15 cellular contexts compared by ENCODE assay signal in the genomic region with DNA sequence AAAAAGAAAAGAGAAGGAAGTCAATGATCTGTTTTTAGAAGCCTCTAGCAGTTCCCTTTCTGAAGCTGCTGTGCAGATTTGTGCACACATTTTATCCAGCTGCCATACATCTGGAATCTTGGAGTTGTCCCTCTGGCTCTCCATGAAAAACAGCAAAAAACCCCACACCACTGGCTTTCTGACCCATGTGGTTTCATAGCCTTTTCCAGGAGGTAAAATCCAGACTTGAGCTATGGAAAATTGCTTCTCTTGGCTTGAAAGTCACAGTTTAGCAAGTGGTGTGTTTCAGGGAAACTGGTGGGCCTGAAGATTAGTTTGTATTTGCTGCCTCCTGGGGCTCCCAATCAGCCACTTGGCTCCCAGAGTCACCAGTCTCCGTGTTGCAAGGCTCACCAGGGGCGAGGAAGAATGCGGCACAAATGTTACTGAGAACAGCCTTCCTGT. TPM values are rescaled to one million over a fixed set of nuclear protein-coding genes. Genes with fewer than 3 reads are reported as not detected.
DNase-seq lines count a peak whose midpoint lies in the region; ATAC-seq lines count a peak whose summit lies in the region.
"Had no signal": no experiment of that assay in that cellular context is flagged by ENCODE, and none has a peak within 500 bp of the region (broad histone marks: within the 10 kb centered on the region; RNA-seq: fewer than 3 reads in every experiment).

No MANE protein-coding gene starts in this region.

- H3K27me3 ChIP-seq in Karpas-422 (ENCODE audit: low read length) (0 out of 2 replicates have a peak, but pooled peaks cover 2% of the 10 kb centered on the region), muscle layer of colon (ENCODE audit: control insufficient read depth in 1 of 2, insufficient read depth in 2 of 2, low read length in 2 of 2) (no peaks in the 10 kb centered on the region), SJCRH30 (peaks cover 5% of the 10 kb centered on the region; the same call in 1 of the 2 replicates)
- H3K27me3 ChIP-seq: cardiac muscle cell had no signal

- no peaks in the 10 kb centered on the region for H3K9me2 ChIP-seq in Karpas-422 (replicated peaks; ENCODE audit: insufficient read depth, low read length)

- no peaks in the 10 kb centered on the region for H4K20me1 ChIP-seq in Karpas-422 (ENCODE audit: insufficient read depth, low read depth, low read length)

- DNase-seq in AML-193 (lab: John Stamatoyannopoulos, UW) = peak; percentile 5 to 17
- DNase-seq in Karpas-422 = peak; percentile 35
- peak; percentile 37 for DNase-seq in epidermal melanocyte (ENCODE audit: insufficient read length, low spot score)
- DNase-seq in effector memory CD8-positive, alpha-beta T cell = no peak
- DNase-seq in RPMI8226 = no peak
- no peak for DNase-seq in SJCRH30
- no peak for DNase-seq in NCI-H2171 (lab: John Stamatoyannopoulos, UW)
- DNase-seq: activated CD4-positive, alpha-beta memory T cell treated with anti-CD3 and anti-CD28 coated beads, Interleukin-2, amount 10 ng/mL, durations not matched to agents 7 days and 5 days; activated gamma-delta T cell treated with Interleukin-2 at 50 U/mL for 16 hours; CD4-positive, CD25-positive, alpha-beta regulatory T cell; NCI-H1048; stimulated activated naive CD8-positive, alpha-beta T cell treated with anti-CD3 and anti-CD28 coated beads, Interleukin-15, amount 100 ng/mL, for 72 hours; T1000 had no signal

- H3K4me1 ChIP-seq in Karpas-422 (ENCODE audit: low read length) (no peaks in the 10 kb centered on the region), muscle layer of colon (ENCODE audit: insufficient read depth, low read length) (no peaks in the 10 kb centered on the region), SJCRH30 (no peaks in the 10 kb centered on the region)

- ATAC-seq in effector memory CD8-positive, alpha-beta T cell (replicated peaks) = no peak
- ATAC-seq: stimulated activated naive CD8-positive, alpha-beta T cell treated with anti-CD3 and anti-CD28 coated beads, Interleukin-15, amount 100 ng/mL, for 72 hours had no signal

- H3K79me2 ChIP-seq in Karpas-422 (ENCODE audit: low read length) = no peaks in the 10 kb centered on the region

- no peak overlapping the region for H2AFZ ChIP-seq in Karpas-422 (ENCODE audit: low read length)

- no peak overlapping the region for H3K4me2 ChIP-seq in Karpas-422 (ENCODE audit: low read depth, low read length, poor library complexity, severe bottlenecking)

- peaks cover 0 to 7% of the 10 kb centered on the region in 2 donors for H3K4me1 Mint-ChIP-seq in effector memory CD8-positive, alpha-beta T cell (ENCODE audit: low read depth in 2 of 2)
- H3K4me1 Mint-ChIP-seq: CD4-positive, CD25-positive, alpha-beta regulatory T cell had no signal

- H3K9me3 ChIP-seq in Karpas-422 (ENCODE audit: low read length) = no peaks in the 10 kb centered on the region
- no peaks in the 10 kb centered on the region for H3K9me3 ChIP-seq in muscle layer of colon (ENCODE audit: low read length)
- H3K9me3 ChIP-seq in SJCRH30 (replicated peaks) = no peaks in the 10 kb centered on the region

- no peaks in the 10 kb centered on the region for H3K36me3 ChIP-seq in Karpas-422 (ENCODE audit: insufficient read depth, low read length)
- no peaks in the 10 kb centered on the region for H3K36me3 ChIP-seq in muscle layer of colon (ENCODE audit: insufficient read depth, low read length)
- no peaks in the 10 kb centered on the region for H3K36me3 ChIP-seq in SJCRH30
- H3K36me3 ChIP-seq: cardiac muscle cell had no signal

- no peak overlapping the region for H3K4me3 ChIP-seq in Karpas-422 (ENCODE audit: low read length)
- H3K4me3 ChIP-seq in muscle layer of colon (ENCODE audit: low read depth in 1 of 2, low read length in 2 of 2) = no peak overlapping the region
- H3K4me3 ChIP-seq in SJCRH30 = no peak overlapping the region
- H3K4me3 ChIP-seq: cardiac muscle cell had no signal

- no peaks in the 10 kb centered on the region for H3K36me3 Mint-ChIP-seq in effector memory CD8-positive, alpha-beta T cell (ENCODE audit: insufficient read depth)
- H3K36me3 Mint-ChIP-seq: CD4-positive, CD25-positive, alpha-beta regulatory T cell had no signal

- H3K9ac ChIP-seq in Karpas-422 (ENCODE audit: low read length) (no peak overlapping the region), muscle layer of colon (ENCODE audit: low read length) (no peak overlapping the region)

- H3K27me3 Mint-ChIP-seq in effector memory CD8-positive, alpha-beta T cell = peaks cover 9 to 54% of the 10 kb centered on the region in 2 donors

- no peaks in the 10 kb centered on the region for H3K9me3 Mint-ChIP-seq in effector memory CD8-positive, alpha-beta T cell
- H3K9me3 Mint-ChIP-seq: activated CD4-positive, alpha-beta memory T cell treated with anti-CD3 and anti-CD28 coated beads, Interleukin-2, amount 10 ng/mL, durations not matched to agents 7 days and 5 days had no signal

- no peak overlapping the region for H3K27ac ChIP-seq in Karpas-422 (ENCODE audit: low read length)
- peak overlapping the region; percentile 34 for H3K27ac ChIP-seq in muscle layer of colon (ENCODE audit: low read depth, low read length)
- no peak overlapping the region for H3K27ac ChIP-seq in SJCRH30
- H3K27ac ChIP-seq: cardiac muscle cell had no signal

- no peak overlapping the region for H3K27ac Mint-ChIP-seq in effector memory CD8-positive, alpha-beta T cell
- H3K27ac Mint-ChIP-seq: activated CD4-positive, alpha-beta memory T cell treated with anti-CD3 and anti-CD28 coated beads, Interleukin-2, amount 10 ng/mL, durations not matched to agents 7 days and 5 days; CD4-positive, CD25-positive, alpha-beta regulatory T cell; stimulated activated naive CD8-positive, alpha-beta T cell treated with anti-CD3 and anti-CD28 coated beads, Interleukin-15, amount 100 ng/mL, for 72 hours had no signal

- H3K4me3 Mint-ChIP-seq in effector memory CD8-positive, alpha-beta T cell = no peak overlapping the region
- H3K4me3 Mint-ChIP-seq: activated CD4-positive, alpha-beta memory T cell treated with anti-CD3 and anti-CD28 coated beads, Interleukin-2, amount 10 ng/mL, durations not matched to agents 7 days and 5 days; CD4-positive, CD25-positive, alpha-beta regulatory T cell; stimulated activated naive CD8-positive, alpha-beta T cell treated with anti-CD3 and anti-CD28 coated beads, Interleukin-15, amount 100 ng/mL, for 72 hours had no signal

RNA-seq across cellular contexts. Expression of gene ADRB1, which starts 50.2 kb away (rescaled TPM):
- total RNA-seq in Karpas-422 (2014; rRNA removed; shearing (Covaris generic); ENCODE audit: low replicate concordance) = not detected in 2 replicates
- total RNA-seq in SJCRH30 (2014; rRNA removed; shearing (Covaris generic)) = 0.12 and 0.13 TPM in 2 replicates

Comparison
In these comparisons a context has a peak if more than half of its experiments do, and no peak if none do; other contexts are left out.
1. DNase-seq: peak in AML-193 (2 of 2), Karpas-422 (single experiment) and epidermal melanocyte (single experiment); none in effector memory CD8-positive, alpha-beta T cell (0 of 3), RPMI8226 (single experiment), SJCRH30 (0 of 2) and NCI-H2171 (single experiment).